ENCODE assay signal across 8 cellular contexts in the genomic region with DNA sequence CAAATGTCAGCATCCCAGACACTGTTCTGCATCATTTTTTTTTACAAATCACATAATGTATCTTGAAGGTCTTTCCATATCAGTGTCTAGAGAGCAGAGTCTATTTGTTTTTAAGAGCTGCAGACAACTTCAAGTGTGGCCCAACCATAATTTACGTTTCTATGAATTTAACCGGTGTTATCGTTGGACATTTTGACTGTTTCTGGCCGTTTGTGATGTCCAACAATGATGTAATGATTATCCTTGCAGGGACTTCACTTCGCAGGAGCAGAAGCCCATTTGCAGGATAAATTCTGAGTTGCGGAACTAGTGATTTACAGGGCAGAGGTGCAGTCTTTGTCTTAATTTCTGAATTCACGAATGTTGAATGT. TPM values are rescaled to one million over a fixed set of nuclear protein-coding genes. Genes with fewer than 3 reads are reported as not detected.
A peak's percentile ranks its signal among the peaks of the same experiment; 100 is the strongest.
DNase-seq lines count a peak whose midpoint lies in the region; ATAC-seq, FAIRE-seq and TF ChIP-seq lines count a peak whose summit lies in the region.

No MANE protein-coding gene starts in this region.

- H3K4me3 ChIP-seq in A673 (ENCODE audit: low read depth, low read length, poor library complexity, severe bottlenecking) (peak overlapping the region; percentile 53), HEK293 (ENCODE audit: low read depth, low read length) (peak overlapping the region; percentile 53; the same call in 1 of the 2 replicates), GM12878 (peak overlapping the region; percentile 59), mesendoderm (ENCODE audit: low read length) (no peak overlapping the region)

- no peak for TF ChIP-seq EP300 in GM12878 (IDR thresholded peaks at IDR 0.05; ENCODE audit: borderline replicate concordance in 1 of 2, control insufficient read depth in 1 of 2, low read depth in 2 of 2, low read length in 2 of 2)

- in situ Hi-C loops in GM12878 (cut with MboI): no loop called here

- POLR2A ChIA-PET in A673 (lab: Charles Lee; ENCODE audit: low non-redundant PET) (interaction anchor here (0.6 to 0.7 kb wide), 2 partner anchors 9 to 31 kb away, joined by 12 to 13 read pairs; no protein-coding TSS in a partner anchor), HEK293 (lab: Yijun Ruan, JAX) (interaction anchor here (0.7 to 1.8 kb wide), 4 partner anchors 26 to 270 kb away, joined by 3 to 11 read pairs (median 4); partner anchors contain the start of genes COX11, HLF and STXBP4), GM12878 (lab: Charles Lee) (interaction anchor here (1.3 kb wide), 1 partner anchor 147 kb away, joined by 4 read pairs; no protein-coding TSS in a partner anchor)

- RAD21 ChIA-PET in GM12878 (lab: Charles Lee; ENCODE audit: unreplicated experiment): interaction anchor here (0.7 to 0.8 kb wide), 2 partner anchors 147 to 169 kb away, joined by 3 read pairs; no protein-coding TSS in a partner anchor

- no peak overlapping the region for H4K5ac ChIP-seq in mesendoderm (ENCODE audit: low read length)

- no peaks in the 10 kb centered on the region for H3K9me3 ChIP-seq in A673 (ENCODE audit: low read depth, low read length, poor library complexity, severe bottlenecking)
- no peaks in the 10 kb centered on the region for H3K9me3 ChIP-seq in HEK293 (ENCODE audit: control insufficient read depth, insufficient read depth, low read depth, low read length)
- no peaks in the 10 kb centered on the region for H3K9me3 ChIP-seq in GM12878 (replicated peaks; ENCODE audit: control insufficient read depth, insufficient read depth, low read length)

- H3K27me3 ChIP-seq in A673 (replicated peaks; ENCODE audit: insufficient read depth, low read depth, low read length, poor library complexity) (no peaks in the 10 kb centered on the region), GM12878 (replicated peaks in 1 of 2; ENCODE audit: control insufficient read depth in 2 of 2, insufficient read depth in 2 of 2, low read length in 1 of 2) (no peaks in the 10 kb centered on the region), mesendoderm (ENCODE audit: insufficient read depth, low read length, poor library complexity) (no peaks in the 10 kb centered on the region)

- no peaks in the 10 kb centered on the region for H3K79me1 ChIP-seq in mesendoderm (ENCODE audit: low read length)

- peak overlapping the region; percentile 89 for H2AFZ ChIP-seq in GM12878 (ENCODE audit: control insufficient read depth, low read depth, low read length)

- TSS peak; percentile 96 for BruUV-seq in A673 (replicated peaks; lab: Mats Ljungman, UMichigan)
- no TSS peak for BruUV-seq in GM12878 (replicated peaks; lab: Mats Ljungman, UMichigan)

- TF ChIP-seq CTCF in A673 (conservative IDR thresholded peaks at IDR 0.05; ENCODE audit: low read depth, low read length): no peak
- TF ChIP-seq CTCF in HEK293 (tag by site-specific recombination; IDR thresholded peaks at IDR 0.05): no peak
- no peak for TF ChIP-seq CTCF in GM12878 (IDR thresholded peaks at IDR 0.05 in 2 of 3, conservative IDR thresholded peaks at IDR 0.05 in 1 of 3; ENCODE audit: control insufficient read depth in 2 of 3, extremely low read depth in 1 of 3, insufficient read depth in 1 of 3, low read depth in 3 of 3, low read length in 3 of 3)

- H2BK120ac ChIP-seq in mesendoderm (ENCODE audit: low read depth, low read length): no peak overlapping the region

- intact Hi-C loops in A673 (cut with micrococcal nuclease; ENCODE audit: unreplicated experiment) (loop anchor here (1.0 kb wide), 1 partner anchor 26 kb away; the partner anchor contains the start of gene HLF), GM12878 (cut with micrococcal nuclease; ENCODE audit: unreplicated experiment) (no loop called here)

- H3K4me1 ChIP-seq in A673 (ENCODE audit: insufficient read depth, low read length, poor library complexity, severe bottlenecking): peaks cover 28% of the 10 kb centered on the region
- no peaks in the 10 kb centered on the region for H3K4me1 ChIP-seq in HEK293 (ENCODE audit: control insufficient read depth, insufficient read depth, low read length)
- peaks cover 13% of the 10 kb centered on the region for H3K4me1 ChIP-seq in GM12878 (ENCODE audit: control insufficient read depth, insufficient read depth, low read length)
- H3K4me1 ChIP-seq in mesendoderm (ENCODE audit: control insufficient read depth, low read depth, low read length): peaks cover 3% of the 10 kb centered on the region

- peak overlapping the region; percentile 32; the same call in 1 of the 2 replicates for H3K9ac ChIP-seq in GM12878 (ENCODE audit: control insufficient read depth, insufficient read depth, low read length)
- H3K9ac ChIP-seq in mesendoderm (ENCODE audit: low read length): no peak overlapping the region

- TF ChIP-seq POLR2A in GM12878 (IDR thresholded peaks at IDR 0.05; ENCODE audit: low read depth, low read length): no peak

- WGBS in GM12878 (ENCODE audit: insufficient coverage, insufficient replicate concordance, low lambda C conversion rate, missing lambda C conversion rate): 6% methylated on average over 7 of the region's 7 CpGs
- no CpG with 5 or more reads among the region's 7 CpGs for WGBS in mesendoderm (ENCODE audit: extremely low coverage, insufficient coverage, low lambda C conversion rate)

- H3K4me2 ChIP-seq in GM12878 (ENCODE audit: control insufficient read depth, insufficient read depth): peak overlapping the region; percentile 86
- H3K4me2 ChIP-seq in mesendoderm (ENCODE audit: low read length): peak overlapping the region; percentile 16

- CTCF ChIA-PET in A673 (lab: Charles Lee) (interaction anchor here (0.5 to 0.8 kb wide), 3 partner anchors 113 to 635 kb away, joined by 3 to 11 read pairs (median 3); no protein-coding TSS in a partner anchor), HEK293 (lab: Yijun Ruan, JAX) (interaction anchor here (0.6 to 0.7 kb wide), 3 partner anchors 15 to 58 kb away, joined by 3 to 4 read pairs (median 3); no protein-coding TSS in a partner anchor), GM12878 (lab: Yijun Ruan, JAX) (interaction anchor here (0.9 to 2.0 kb wide), 4 partner anchors 10 to 276 kb away, joined by 3 to 6 read pairs (median 4); no protein-coding TSS in a partner anchor)

- peak overlapping the region; percentile 77 for H3K27ac ChIP-seq in A673 (ENCODE audit: low read depth, low read length, poor library complexity, severe bottlenecking)
- H3K27ac ChIP-seq in HEK293 (ENCODE audit: extremely low read depth, low read depth, low read length): no peak overlapping the region
- no peak overlapping the region for H3K27ac ChIP-seq in GM12878 (ENCODE audit: control insufficient read depth, insufficient read depth)
- H3K27ac ChIP-seq in mesendoderm (ENCODE audit: low read depth, low read length): no peak overlapping the region

- H2BK15ac ChIP-seq in mesendoderm (replicated peaks; ENCODE audit: low read depth): no peak overlapping the region

- SMC1A ChIA-PET in GM12878 (lab: Charles Lee; ENCODE audit: uncharacterized antibody, unreplicated experiment): interaction anchor here (1.4 kb wide), 1 partner anchor 179 kb away, joined by 3 read pairs; no protein-coding TSS in a partner anchor

- ATAC-seq in GM12878: no peak
- no peak for ATAC-seq in GM19035 (IDR thresholded peaks at IDR 0.05; ENCODE audit: unreplicated experiment)
- no peak for ATAC-seq in GM19455 (IDR thresholded peaks at IDR 0.05; ENCODE audit: unreplicated experiment)

- no peak for DNase-seq in A673 (ENCODE audit: low spot score)
- DNase-seq in GM12878 (ENCODE audit: low read depth, low spot score): no peak
- DNase-seq in mesendoderm: no peak
- no peak for DNase-seq in GM03348 (ENCODE audit: low spot score)
- no peak for DNase-seq in NCI-H128 (lab: John Stamatoyannopoulos, UW; ENCODE audit: unreplicated experiment)

- no peak overlapping the region for H3K18ac ChIP-seq in mesendoderm (ENCODE audit: low read length)

- TF ChIP-seq RAD21 in GM12878 (IDR thresholded peaks at IDR 0.05; ENCODE audit: insufficient read depth, low read depth, low read length): no peak

- H3K4ac ChIP-seq in mesendoderm (ENCODE audit: low read depth, low read length): no peak overlapping the region

- no peak overlapping the region for H2AK5ac ChIP-seq in mesendoderm (ENCODE audit: low read length)

- no peaks in the 10 kb centered on the region for H3K36me3 ChIP-seq in A673 (ENCODE audit: insufficient read depth, low read length, poor library complexity, severe bottlenecking)
- no peaks in the 10 kb centered on the region for H3K36me3 ChIP-seq in HEK293 (ENCODE audit: control insufficient read depth in 2 of 2, insufficient read depth in 1 of 2, low read length in 2 of 2)
- H3K36me3 ChIP-seq in GM12878 (ENCODE audit: control insufficient read depth in 2 of 2, insufficient read depth in 2 of 2, low read length in 1 of 2): no peaks in the 10 kb centered on the region
- H3K36me3 ChIP-seq in mesendoderm (ENCODE audit: control insufficient read depth, insufficient read depth, low read length): no peaks in the 10 kb centered on the region

- H3K79me2 ChIP-seq in GM12878 (ENCODE audit: control insufficient read depth, insufficient read depth, low read length): no peaks in the 10 kb centered on the region
- H3K79me2 ChIP-seq in mesendoderm (ENCODE audit: control insufficient read depth, insufficient read depth, low read length): no peaks in the 10 kb centered on the region

- no peak overlapping the region for H2BK5ac ChIP-seq in mesendoderm (ENCODE audit: low read length)

- H4K20me1 ChIP-seq in GM12878 (ENCODE audit: control insufficient read depth, insufficient read depth): no peaks in the 10 kb centered on the region

- no peak overlapping the region for H3K23ac ChIP-seq in mesendoderm (ENCODE audit: low read length)

- no peak for FAIRE-seq in GM12878 (lab: Jason Lieb, UNC)

- peak overlapping the region; percentile 58 for H3K56ac ChIP-seq in mesendoderm (ENCODE audit: low read length)

- H4K8ac ChIP-seq in mesendoderm (ENCODE audit: low read depth, low read length): no peak overlapping the region

RNA-seq across cellular contexts. Expression of gene HLF, which starts 26.9 kb away (rescaled TPM):
- total RNA-seq in A673 (2021) (3.2 and 5.1 TPM in 2 replicates), GM12878 (2014; rRNA removed) (0.11 TPM in 1 of 2 replicates, not detected in the other), GM12878 (2014; rRNA removed; fragmentation: Illumina TruSeq; extraction: Trizol) (0.09 and 0.31 TPM in 2 replicates), GM12878 (2021) (0.13 and 0.26 TPM in 2 replicates)
- total RNA-seq in GM12878 (2013; cell fraction: nucleolus; rRNA removed): 0.19 TPM in 1 of 2 replicates, not detected in the other
- not detected for polyA plus RNA-seq in GM12878 (2011; ENCODE audit: low read depth)
- polyA plus RNA-seq in GM12878 (2011; rRNA removed) (0.07 and 0.12 TPM in 2 replicates), GM12878 (2014; fragmentation: Illumina TruSeq; extraction: Trizol) (0.04 TPM in 1 of 2 replicates, not detected in the other), GM12878 (2014; fragmentation: Nextera tagmentation; extraction: Ambion mirVana) (not detected), GM12878 (2014; rRNA removed) (0.01 and 0.42 TPM in 2 replicates), GM12878 (2016; fragmentation: Nextera tagmentation; extraction: Ambion mirVana) (under 1 TPM; 0.20 to 0.33 TPM)
- polyA plus RNA-seq in GM12878 (2011; cell fraction: cytosol; rRNA removed): 0.13 and 0.23 TPM in 2 replicates
- 0.12 and 0.15 TPM in 2 replicates for polyA plus RNA-seq in GM12878 (2011; cell fraction: nucleus; rRNA removed)
- polyA plus RNA-seq in GM12878 (2012): 0.08 and 0.11 TPM in 2 replicates
- 0.22 and 0.93 TPM in 2 replicates for polyA minus RNA-seq in GM12878 (2011; rRNA and poly(A)+ RNA removed)
- not detected in 2 replicates for polyA minus RNA-seq in GM12878 (2011; cell fraction: cytosol; rRNA and poly(A)+ RNA removed)
- polyA minus RNA-seq in GM12878 (2011; cell fraction: nucleus; rRNA and poly(A)+ RNA removed): not detected in 2 replicates
- 0.10 TPM for polyA plus RNA-seq in mesendoderm (2013, experiment 1 of 2)
- polyA plus RNA-seq in mesendoderm (2013, experiment 2 of 2): 0.11 TPM
